In genomic region chr22:21001601-21002325, GRCh38 we compare ENCODE assay signal across 8 cellular contexts. TPM values are rescaled to one million over a fixed set of nuclear protein-coding genes. Genes with fewer than 3 reads are reported as not detected.
DNase-seq lines count a peak whose midpoint lies in the region; ATAC-seq and TF ChIP-seq lines count a peak whose summit lies in the region.

THAP7 (minus strand) TSS chr22:21002118; CDS start chr22:21001911, 207 bp downstream.

- intact Hi-C loops in naive thymus-derived CD4-positive, alpha-beta T cell (cut with micrococcal nuclease) = loop anchor here (1.0 to 10.0 kb wide), 13 partner anchors 13 to 1879 kb away; partner anchors contain the start of genes CRKL (in 2 of the 2), LZTR1 (in 2 of the 2), PI4KA (in 2 of the 2) and SNAP29 (in 2 of the 2)

- peak; percentile 95 for ATAC-seq in naive thymus-derived CD4-positive, alpha-beta T cell
- peak; percentile 97 for ATAC-seq in stimulated activated memory B cell treated with anti-CD40 and anti-IgM and Interleukin-4, amounts not matched to agents 10 μg/mL and 1 μg/mL and 100 μg/mL, for 72 hours

- peaks cover 24 to 26% of the 10 kb centered on the region in 2 donors for H3K4me1 ChIP-seq in naive thymus-derived CD4-positive, alpha-beta T cell (ENCODE audit: control insufficient read depth in 2 of 2, insufficient read depth in 2 of 2, low read length in 2 of 2)

- TF ChIP-seq CTCF in LNCaP clone FGC (IDR thresholded peaks at IDR 0.05; ENCODE audit: control insufficient read depth, extremely low read depth, insufficient read depth) = no peak

- H3K9me3 ChIP-seq in naive thymus-derived CD4-positive, alpha-beta T cell (ENCODE audit: control insufficient read depth in 2 of 3, low read length in 3 of 3) = no peaks in the 10 kb centered on the region

- H3K4me3 ChIP-seq in LNCaP clone FGC (ENCODE audit: low read depth, low read length) = peak within 1 kb of the TSS; percentile 84
- H3K4me3 ChIP-seq in naive thymus-derived CD4-positive, alpha-beta T cell (ENCODE audit: low read length) = peak within 1 kb of the TSS; percentile 79

- H3K27ac Mint-ChIP-seq in naive thymus-derived CD4-positive, alpha-beta T cell = peak within 1 kb of the TSS; percentile 98 to 100 (median 99)
- H3K27ac Mint-ChIP-seq in stimulated activated memory B cell treated with anti-CD40 and anti-IgM and Interleukin-4, amounts not matched to agents 10 μg/mL and 1 μg/mL and 100 μg/mL, for 72 hours = peak within 1 kb of the TSS; percentile 97

- H3K27me3 Mint-ChIP-seq in naive thymus-derived CD4-positive, alpha-beta T cell = no peaks in the 10 kb centered on the region
- no peaks in the 10 kb centered on the region for H3K27me3 Mint-ChIP-seq in stimulated activated memory B cell treated with anti-CD40 and anti-IgM and Interleukin-4, amounts not matched to agents 10 μg/mL and 1 μg/mL and 100 μg/mL, for 72 hours

- H3K27ac ChIP-seq in naive thymus-derived CD4-positive, alpha-beta T cell (ENCODE audit: low read depth, low read length) = peak within 1 kb of the TSS; percentile 94

- peaks cover 0 to 38% (median 3%) of the 10 kb centered on the region in 3 experiments for H3K36me3 ChIP-seq in naive thymus-derived CD4-positive, alpha-beta T cell (ENCODE audit: control insufficient read depth in 2 of 3, insufficient read depth in 3 of 3, low read length in 3 of 3)

- POLR2A ChIA-PET in naive thymus-derived CD4-positive, alpha-beta T cell (lab: Charles Lee) = interaction anchor here (0.9 to 4.6 kb wide), 5 partner anchors 11 to 628 kb away, joined by 3 to 59 read pairs (median 3); partner anchors contain the start of genes LZTR1 and YDJC

- CTCF ChIA-PET in naive thymus-derived CD4-positive, alpha-beta T cell (lab: Charles Lee) = interaction anchor here (1.3 kb wide), 1 partner anchor 19 kb away, joined by 3 read pairs; no protein-coding TSS in a partner anchor

- H3K36me3 Mint-ChIP-seq in naive thymus-derived CD4-positive, alpha-beta T cell = peaks cover 0 to 4% (median 4%) of the 10 kb centered on the region in 5 donors
- peaks cover 6% of the 10 kb centered on the region for H3K36me3 Mint-ChIP-seq in stimulated activated memory B cell treated with anti-CD40 and anti-IgM and Interleukin-4, amounts not matched to agents 10 μg/mL and 1 μg/mL and 100 μg/mL, for 72 hours

- peak; percentile 97 for DNase-seq in EL
- peak; percentile 84 for DNase-seq in H4 (ENCODE audit: low spot score)
- peak; percentile 83 for DNase-seq in LNCaP clone FGC (ENCODE audit: low read depth)
- peak; percentile 88 for DNase-seq in RPMI8226
- peak; percentile 94 to 96 for DNase-seq in activated T-helper 1 cell treated with anti-CD3 and anti-CD28 coated beads, Interleukin-2, amount 50 U/mL, for 16 hours (ENCODE audit: low read depth in 1 of 2, low spot score in 1 of 2)
- peak; percentile 95 for DNase-seq in fibroblast of gingiva (ENCODE audit: low read depth)
- DNase-seq in naive thymus-derived CD4-positive, alpha-beta T cell = peak; percentile 94 to 98 (median 98)

- no peaks in the 10 kb centered on the region for H3K27me3 ChIP-seq in naive thymus-derived CD4-positive, alpha-beta T cell (ENCODE audit: control insufficient read depth in 2 of 2, insufficient read depth in 2 of 2, low read length in 2 of 2)

- H3K9me3 Mint-ChIP-seq in naive thymus-derived CD4-positive, alpha-beta T cell = peaks cover 0 to 4% (median 0%) of the 10 kb centered on the region in 11 donors
- no peaks in the 10 kb centered on the region for H3K9me3 Mint-ChIP-seq in stimulated activated memory B cell treated with anti-CD40 and anti-IgM and Interleukin-4, amounts not matched to agents 10 μg/mL and 1 μg/mL and 100 μg/mL, for 72 hours

- peaks cover 14 to 36% (median 20%) of the 10 kb centered on the region in 7 donors for H3K4me1 Mint-ChIP-seq in naive thymus-derived CD4-positive, alpha-beta T cell
- H3K4me1 Mint-ChIP-seq in stimulated activated memory B cell treated with anti-CD40 and anti-IgM and Interleukin-4, amounts not matched to agents 10 μg/mL and 1 μg/mL and 100 μg/mL, for 72 hours = peaks cover 40% of the 10 kb centered on the region

- H3K4me3 Mint-ChIP-seq in naive thymus-derived CD4-positive, alpha-beta T cell = peak within 1 kb of the TSS; percentile 94 to 99 (median 96)
- H3K4me3 Mint-ChIP-seq in stimulated activated memory B cell treated with anti-CD40 and anti-IgM and Interleukin-4, amounts not matched to agents 10 μg/mL and 1 μg/mL and 100 μg/mL, for 72 hours = peak within 1 kb of the TSS; percentile 97

RNA-seq across cellular contexts. Expression of gene THAP7, which starts in this region (rescaled TPM):
- total RNA-seq in H4 (2014; rRNA removed; shearing (Covaris generic)) = 41.8 and 45.8 TPM in 2 replicates
- total RNA-seq in naive thymus-derived CD4-positive, alpha-beta T cell = 10 to 100 TPM; 25.8 to 73.3 (median 64.7) TPM
- 10 to 100 TPM; 53.8 to 69.3 TPM for polyA plus RNA-seq in naive thymus-derived CD4-positive, alpha-beta T cell

Comparison
In these comparisons a context has a peak if more than half of its experiments do, and no peak if none do; other contexts are left out.
1. Peak in every context shown above with its lines: DNase-seq, ATAC-seq, H3K4me3 ChIP-seq and H3K27ac ChIP-seq.